Comparison of ENCODE assay signal across 2 cellular contexts in the genomic region with DNA sequence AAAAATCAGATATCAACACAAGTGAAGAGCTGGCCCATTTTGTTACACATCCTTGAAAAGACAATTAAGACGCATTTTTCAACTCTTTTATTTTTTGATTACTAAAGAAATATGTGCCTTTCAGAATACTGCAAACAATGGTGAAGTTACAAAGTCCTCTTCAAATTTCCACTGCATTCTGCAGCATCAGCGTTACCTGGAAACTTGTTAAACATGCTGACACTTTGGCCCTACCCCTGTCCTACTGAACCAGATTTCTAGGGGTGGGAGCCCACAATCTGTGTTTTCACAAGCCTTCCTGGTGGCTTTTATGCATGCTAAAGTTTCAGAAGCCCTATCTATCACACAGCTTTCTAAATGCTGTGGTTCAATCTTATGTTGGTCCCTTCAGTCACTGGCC.
A peak's percentile ranks its signal among the peaks of the same experiment; 100 is the strongest.
TF ChIP-seq lines count a peak whose summit lies in the region.

No MANE protein-coding gene starts in this region.

TF ChIP-seq in A549, 52 proteins besides CTCF, POLR2A, EP300 and RAD21:
- TF ChIP-seq MAFK (IDR thresholded peaks at IDR 0.05; ENCODE audit: partially characterized antibody) (peak; percentile 61), HOXA7 (CRISPR knock-in tag; IDR thresholded peaks at IDR 0.05) (no peak)

TF ChIP-seq in liver, 16 proteins besides CTCF, POLR2A, EP300 and RAD21:
- TF ChIP-seq, protein P1, sequence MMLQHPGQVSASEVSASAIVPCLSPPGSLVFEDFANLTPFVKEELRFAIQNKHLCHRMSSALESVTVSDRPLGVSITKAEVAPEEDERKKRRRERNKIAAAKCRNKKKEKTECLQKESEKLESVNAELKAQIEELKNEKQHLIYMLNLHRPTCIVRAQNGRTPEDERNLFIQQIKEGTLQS (IDR thresholded peaks at IDR 0.05): no peak
- TF ChIP-seq HNF4G (IDR thresholded peaks at IDR 0.05) (peak; percentile 88), HNF4A (conservative IDR thresholded peaks at IDR 0.05) (peak; percentile 92 to 95), GABPA (IDR thresholded peaks at IDR 0.05 in 1 of 2, conservative IDR thresholded peaks at IDR 0.05 in 1 of 2) (no peak), JUND (IDR thresholded peaks at IDR 0.05) (peak in 1 of 2 donors; percentile 38), SP1 (IDR thresholded peaks at IDR 0.05) (peak; percentile 87), EGR1 (IDR thresholded peaks at IDR 0.05; ENCODE audit: low read depth in 2 of 2) (peak; percentile 38 to 76), RXRA (IDR thresholded peaks at IDR 0.05) (peak; percentile 76 to 89), TAF1 (conservative IDR thresholded peaks at IDR 0.05) (no peak), FOXA1 (IDR thresholded peaks at IDR 0.05) (no peak), FOXA2 (IDR thresholded peaks at IDR 0.05) (no peak), YY1 (IDR thresholded peaks at IDR 0.05) (peak; percentile 64), NR2F2 (IDR thresholded peaks at IDR 0.05) (no peak)
- TF ChIP-seq, protein P2, sequence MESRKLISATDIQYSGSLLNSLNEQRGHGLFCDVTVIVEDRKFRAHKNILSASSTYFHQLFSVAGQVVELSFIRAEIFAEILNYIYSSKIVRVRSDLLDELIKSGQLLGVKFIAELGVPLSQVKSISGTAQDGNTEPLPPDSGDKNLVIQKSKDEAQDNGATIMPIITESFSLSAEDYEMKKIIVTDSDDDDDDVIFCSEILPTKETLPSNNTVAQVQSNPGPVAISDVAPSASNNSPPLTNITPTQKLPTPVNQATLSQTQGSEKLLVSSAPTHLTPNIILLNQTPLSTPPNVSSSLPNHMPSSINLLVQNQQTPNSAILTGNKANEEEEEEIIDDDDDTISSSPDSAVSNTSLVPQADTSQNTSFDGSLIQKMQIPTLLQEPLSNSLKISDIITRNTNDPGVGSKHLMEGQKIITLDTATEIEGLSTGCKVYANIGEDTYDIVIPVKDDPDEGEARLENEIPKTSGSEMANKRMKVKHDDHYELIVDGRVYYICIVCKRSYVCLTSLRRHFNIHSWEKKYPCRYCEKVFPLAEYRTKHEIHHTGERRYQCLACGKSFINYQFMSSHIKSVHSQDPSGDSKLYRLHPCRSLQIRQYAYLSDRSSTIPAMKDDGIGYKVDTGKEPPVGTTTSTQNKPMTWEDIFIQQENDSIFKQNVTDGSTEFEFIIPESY (IDR thresholded peaks at IDR 0.05): peak; percentile 28
- TF ChIP-seq, protein P3, sequence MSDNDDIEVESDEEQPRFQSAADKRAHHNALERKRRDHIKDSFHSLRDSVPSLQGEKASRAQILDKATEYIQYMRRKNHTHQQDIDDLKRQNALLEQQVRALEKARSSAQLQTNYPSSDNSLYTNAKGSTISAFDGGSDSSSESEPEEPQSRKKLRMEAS (IDR thresholded peaks at IDR 0.05): no peak
- TF ChIP-seq, protein P4, sequence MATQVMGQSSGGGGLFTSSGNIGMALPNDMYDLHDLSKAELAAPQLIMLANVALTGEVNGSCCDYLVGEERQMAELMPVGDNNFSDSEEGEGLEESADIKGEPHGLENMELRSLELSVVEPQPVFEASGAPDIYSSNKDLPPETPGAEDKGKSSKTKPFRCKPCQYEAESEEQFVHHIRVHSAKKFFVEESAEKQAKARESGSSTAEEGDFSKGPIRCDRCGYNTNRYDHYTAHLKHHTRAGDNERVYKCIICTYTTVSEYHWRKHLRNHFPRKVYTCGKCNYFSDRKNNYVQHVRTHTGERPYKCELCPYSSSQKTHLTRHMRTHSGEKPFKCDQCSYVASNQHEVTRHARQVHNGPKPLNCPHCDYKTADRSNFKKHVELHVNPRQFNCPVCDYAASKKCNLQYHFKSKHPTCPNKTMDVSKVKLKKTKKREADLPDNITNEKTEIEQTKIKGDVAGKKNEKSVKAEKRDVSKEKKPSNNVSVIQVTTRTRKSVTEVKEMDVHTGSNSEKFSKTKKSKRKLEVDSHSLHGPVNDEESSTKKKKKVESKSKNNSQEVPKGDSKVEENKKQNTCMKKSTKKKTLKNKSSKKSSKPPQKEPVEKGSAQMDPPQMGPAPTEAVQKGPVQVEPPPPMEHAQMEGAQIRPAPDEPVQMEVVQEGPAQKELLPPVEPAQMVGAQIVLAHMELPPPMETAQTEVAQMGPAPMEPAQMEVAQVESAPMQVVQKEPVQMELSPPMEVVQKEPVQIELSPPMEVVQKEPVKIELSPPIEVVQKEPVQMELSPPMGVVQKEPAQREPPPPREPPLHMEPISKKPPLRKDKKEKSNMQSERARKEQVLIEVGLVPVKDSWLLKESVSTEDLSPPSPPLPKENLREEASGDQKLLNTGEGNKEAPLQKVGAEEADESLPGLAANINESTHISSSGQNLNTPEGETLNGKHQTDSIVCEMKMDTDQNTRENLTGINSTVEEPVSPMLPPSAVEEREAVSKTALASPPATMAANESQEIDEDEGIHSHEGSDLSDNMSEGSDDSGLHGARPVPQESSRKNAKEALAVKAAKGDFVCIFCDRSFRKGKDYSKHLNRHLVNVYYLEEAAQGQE (IDR thresholded peaks at IDR 0.05): peak; percentile 55
